9 cellular contexts compared by ENCODE assay signal in the genomic region with DNA sequence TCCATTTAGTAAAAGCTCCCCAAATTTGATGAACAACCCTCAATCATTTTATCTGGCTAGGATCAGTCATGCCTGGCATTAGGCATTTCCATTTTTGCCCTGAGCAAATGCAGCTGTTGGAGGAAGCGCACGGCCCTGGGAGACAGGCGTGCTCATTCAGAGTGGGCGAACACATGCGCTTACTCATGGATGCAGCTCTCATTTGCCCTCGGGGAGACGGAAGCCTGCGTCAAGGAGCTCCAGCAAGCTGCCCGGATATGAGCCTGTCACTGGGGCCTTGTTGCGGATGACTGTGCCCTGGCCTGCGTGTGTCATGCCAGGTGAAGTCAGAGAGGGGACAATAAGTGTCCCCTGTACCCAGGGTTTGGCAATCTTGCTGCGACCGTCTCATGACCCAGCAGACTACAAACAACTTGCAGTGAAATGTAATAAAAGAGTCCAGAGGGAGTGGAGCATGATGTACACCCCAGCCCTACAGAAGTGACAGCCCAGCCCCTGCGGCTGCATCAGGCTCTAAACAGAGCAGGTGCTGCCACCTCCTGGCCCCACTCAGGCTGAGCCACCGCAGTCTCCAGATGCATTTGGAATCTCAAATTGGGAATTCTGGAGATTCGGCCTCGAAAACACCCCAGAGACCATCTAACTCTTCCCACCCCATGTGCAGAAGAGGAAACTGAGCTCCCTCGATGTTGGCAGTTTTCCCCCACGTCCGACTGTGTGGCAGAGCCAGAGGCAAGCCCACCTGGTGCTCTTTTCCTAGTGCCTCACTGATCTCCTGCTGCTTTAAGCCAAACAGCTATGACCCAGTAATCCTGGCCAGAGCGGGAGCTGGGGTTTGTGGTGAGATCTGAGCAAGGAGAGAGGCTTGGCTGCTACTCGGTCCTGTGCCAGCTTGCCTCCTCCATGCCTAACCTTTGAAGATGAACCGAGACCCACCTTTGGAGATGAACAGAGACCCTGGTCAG.
DNase-seq lines count a peak whose midpoint lies in the region; ATAC-seq, FAIRE-seq and TF ChIP-seq lines count a peak whose summit lies in the region.
"Had no signal": no experiment of that assay in that cellular context is flagged by ENCODE, and none has a peak within 500 bp of the region (broad histone marks: within the 10 kb centered on the region; RNA-seq: fewer than 3 reads in every experiment).

No MANE protein-coding gene starts in this region.

- H3K27me3 ChIP-seq in keratinocyte (ENCODE audit: control insufficient read depth, extremely low read depth, insufficient read depth, low read length) (peaks cover 3% of the 10 kb centered on the region), transverse colon (peaks cover 7% of the 10 kb centered on the region)

- no peaks in the 10 kb centered on the region for H3K9me3 Mint-ChIP-seq in brain
- H3K9me3 Mint-ChIP-seq in naive thymus-derived CD8-positive, alpha-beta T cell = no peaks in the 10 kb centered on the region
- H3K9me3 Mint-ChIP-seq in activated T-cell treated with anti-CD3 and anti-CD28 coated beads, Interleukin-2, amount 50 U/mL, for 4 hours = no peaks in the 10 kb centered on the region

- no peaks in the 10 kb centered on the region for H3K9me3 ChIP-seq in keratinocyte (ENCODE audit: control insufficient read depth, low read depth, low read length)
- no peaks in the 10 kb centered on the region for H3K9me3 ChIP-seq in transverse colon

- H2AFZ ChIP-seq in keratinocyte (ENCODE audit: control insufficient read depth, low read length) = peak overlapping the region; percentile 19

- peak; percentile 50 to 72 for DNase-seq in NCI-H524 (lab: John Stamatoyannopoulos, UW)
- DNase-seq in NCI-H524 treated with DMSO at 0.1 percent for 48 hours (lab: John Stamatoyannopoulos, UW) = no peak
- peak; percentile 21 for DNase-seq in NAMALWA (ENCODE audit: low spot score)
- peak; percentile 61 for DNase-seq in keratinocyte (ENCODE audit: low read depth, low spot score)
- DNase-seq in transverse colon = peak; percentile 10
- DNase-seq in naive thymus-derived CD8-positive, alpha-beta T cell = no peak
- no peak for DNase-seq in activated T-cell treated with anti-CD3 and anti-CD28 coated beads, Interleukin-2, amount 50 U/mL, for 4 hours

- H3K4me3 ChIP-seq in keratinocyte (ENCODE audit: control insufficient read depth in 2 of 3, extremely low read depth in 1 of 3, insufficient read depth in 2 of 3, low read depth in 1 of 3, low read length in 3 of 3) = peak overlapping the region in 1 of 3 experiments; percentile 29
- no peak overlapping the region for H3K4me3 ChIP-seq in transverse colon

- no peak for TF ChIP-seq EP300 in transverse colon (IDR thresholded peaks at IDR 0.05; ENCODE audit: low read depth)

- dilution Hi-C loops in keratinocyte (cut with MboI; ENCODE audit: extremely low pct_ligation_motif_present, low sequenced_read_pairs) = no loop called here

- TF ChIP-seq CTCF in brain (conservative IDR thresholded peaks at IDR 0.05) (peak; percentile 93 to 94), keratinocyte (optimal IDR thresholded peaks at IDR 0.05 in 1 of 3, IDR thresholded peaks at IDR 0.05 in 1 of 3, conservative IDR thresholded peaks at IDR 0.05 in 1 of 3; ENCODE audit: extremely low read depth in 1 of 3, insufficient read depth in 2 of 3, low read length in 3 of 3) (peak; percentile 52 to 79 (median 73)), transverse colon (IDR thresholded peaks at IDR 0.05) (peak; percentile 21 to 41 (median 32))

- no peaks in the 10 kb centered on the region for H3K27me3 Mint-ChIP-seq in brain
- peaks cover 2 to 26% (median 17%) of the 10 kb centered on the region in 5 donors for H3K27me3 Mint-ChIP-seq in naive thymus-derived CD8-positive, alpha-beta T cell
- peaks cover 7% of the 10 kb centered on the region for H3K27me3 Mint-ChIP-seq in activated T-cell treated with anti-CD3 and anti-CD28 coated beads, Interleukin-2, amount 50 U/mL, for 4 hours (ENCODE audit: low read depth)

- intact Hi-C loops in transverse colon (cut with DNase I; ENCODE audit: low total_unique reads) = no loop called here

- no peak overlapping the region for H3K4me3 Mint-ChIP-seq in brain
- no peak overlapping the region for H3K4me3 Mint-ChIP-seq in naive thymus-derived CD8-positive, alpha-beta T cell
- H3K4me3 Mint-ChIP-seq in activated T-cell treated with anti-CD3 and anti-CD28 coated beads, Interleukin-2, amount 50 U/mL, for 4 hours = no peak overlapping the region
- H3K4me3 Mint-ChIP-seq: activated naive CD8-positive, alpha-beta T cell had no signal

- peak overlapping the region; percentile 67 for H3K4me2 ChIP-seq in keratinocyte (ENCODE audit: control insufficient read depth, extremely low read depth, insufficient read depth, low read depth, low read length)

- POLR2A ChIA-PET in naive thymus-derived CD8-positive, alpha-beta T cell (lab: Charles Lee) = no interaction called here

- H3K9me1 ChIP-seq in keratinocyte (ENCODE audit: control insufficient read depth, extremely low read depth, insufficient read depth, low read length) = no peaks in the 10 kb centered on the region

- peak overlapping the region in 2 of 5 experiments; percentile 76 to 78 for H3K27ac Mint-ChIP-seq in brain
- no peak overlapping the region for H3K27ac Mint-ChIP-seq in naive thymus-derived CD8-positive, alpha-beta T cell
- H3K27ac Mint-ChIP-seq: activated naive CD8-positive, alpha-beta T cell had no signal

- H3K4me1 ChIP-seq in keratinocyte (ENCODE audit: control insufficient read depth, extremely low read depth, insufficient read depth, low read length) (peaks cover 13% of the 10 kb centered on the region), transverse colon (no peaks in the 10 kb centered on the region)

- peaks cover 43% of the 10 kb centered on the region for H3K4me1 Mint-ChIP-seq in brain
- H3K4me1 Mint-ChIP-seq in naive thymus-derived CD8-positive, alpha-beta T cell = no peaks in the 10 kb centered on the region
- H3K4me1 Mint-ChIP-seq in activated T-cell treated with anti-CD3 and anti-CD28 coated beads, Interleukin-2, amount 50 U/mL, for 4 hours (ENCODE audit: low read depth) = no peaks in the 10 kb centered on the region

- no peak for ATAC-seq in naive thymus-derived CD8-positive, alpha-beta T cell
- no peak for ATAC-seq in activated T-cell treated with anti-CD3 and anti-CD28 coated beads, Interleukin-2, amount 50 U/mL, for 4 hours

- no peak for TF ChIP-seq POLR2A in transverse colon (IDR thresholded peaks at IDR 0.05)

- H3K27ac ChIP-seq in keratinocyte (ENCODE audit: control insufficient read depth, insufficient read depth, low read length) (no peak overlapping the region), transverse colon (no peak overlapping the region)

- FAIRE-seq in keratinocyte (lab: Jason Lieb, UNC) = peak; percentile 97

- H3K36me3 ChIP-seq in keratinocyte (ENCODE audit: control insufficient read depth in 2 of 2, extremely low read depth in 1 of 2, insufficient read depth in 2 of 2, low read length in 2 of 2) (no peaks in the 10 kb centered on the region), transverse colon (no peaks in the 10 kb centered on the region)

- no peaks in the 10 kb centered on the region for H4K20me1 ChIP-seq in keratinocyte (ENCODE audit: control insufficient read depth, extremely low read depth, insufficient read depth, low read length)

- no peaks in the 10 kb centered on the region for H3K79me2 ChIP-seq in keratinocyte (ENCODE audit: control insufficient read depth, insufficient read depth, low read length)

- in situ Hi-C loops in transverse colon (cut with MboI; ENCODE audit: low pct_ligation_motif_present in 1 of 4, low pct_unique_long_range_greater_than_20kb in 1 of 4, low sequenced_read_pairs in 3 of 4) = no loop called here

- H3K9ac ChIP-seq in keratinocyte (ENCODE audit: control insufficient read depth, extremely low read depth, insufficient read depth, low read length) = peak overlapping the region; percentile 22

- 49% methylated on average over 23 of the region's 23 CpGs; no CpG with 5 or more reads in 1 of the 2 donors for WGBS in transverse colon (ENCODE audit: low coverage in 1 of 2), 2 donors

- no peaks in the 10 kb centered on the region for H3K36me3 Mint-ChIP-seq in brain
- no peaks in the 10 kb centered on the region for H3K36me3 Mint-ChIP-seq in naive thymus-derived CD8-positive, alpha-beta T cell
- H3K36me3 Mint-ChIP-seq in activated T-cell treated with anti-CD3 and anti-CD28 coated beads, Interleukin-2, amount 50 U/mL, for 4 hours (ENCODE audit: insufficient read depth) = no peaks in the 10 kb centered on the region
- H3K36me3 Mint-ChIP-seq: activated naive CD8-positive, alpha-beta T cell had no signal

Comparison
In these comparisons a context has a peak if more than half of its experiments do, and no peak if none do; other contexts are left out.
1. DNase-seq: peak in NCI-H524 (2 of 2), NAMALWA (single experiment), keratinocyte (single experiment) and transverse colon (single experiment); none in NCI-H524 treated with DMSO at 0.1 percent for 48 hours (single experiment), naive thymus-derived CD8-positive, alpha-beta T cell (0 of 10) and activated T-cell treated with anti-CD3 and anti-CD28 coated beads, Interleukin-2, amount 50 U/mL, for 4 hours (single experiment).
2. CTCF ChIP-seq: peak in every context shown above with its lines; median percentile 94 in brain; 73 in keratinocyte; 32 in transverse colon.